In genomic region chr4:23888421-23889319, GRCh38 we compare ENCODE assay signal across 8 cellular contexts. TPM values are rescaled to one million over a fixed set of nuclear protein-coding genes. Genes with fewer than 3 reads are reported as not detected.
A peak's percentile ranks its signal among the peaks of the same experiment; 100 is the strongest.
DNase-seq lines count a peak whose midpoint lies in the region; ATAC-seq and TF ChIP-seq lines count a peak whose summit lies in the region.

No MANE protein-coding gene starts in this region.

- H3K4me3 ChIP-seq in SK-N-SH (ENCODE audit: low read depth in 2 of 2, low read length in 1 of 2) (peak overlapping the region; percentile 47 to 65), heart right ventricle (peak overlapping the region; percentile 31 to 63 (median 58))
- H3K4me3 ChIP-seq in CD8-positive, alpha-beta memory T cell (ENCODE audit: low read length) = no peak overlapping the region

- H3K9me3 Mint-ChIP-seq in progenitor cell of endocrine pancreas (ENCODE audit: low read depth) = no peaks in the 10 kb centered on the region
- H3K9me3 Mint-ChIP-seq in CD8-positive, alpha-beta memory T cell = peaks cover 0 to 2% (median 0%) of the 10 kb centered on the region in 5 donors
- no peaks in the 10 kb centered on the region for H3K9me3 Mint-ChIP-seq in activated CD4-positive, alpha-beta memory T cell treated with anti-CD3 and anti-CD28 coated beads for 36 hours

- peaks cover 0 to 34% of the 10 kb centered on the region in 2 experiments; a peak in 2 of 4 replicates for H3K4me1 ChIP-seq in SK-N-SH (ENCODE audit: control insufficient read depth in 1 of 2, insufficient read depth in 2 of 2, low read depth in 1 of 2, low read length in 1 of 2)
- H3K4me1 ChIP-seq in heart right ventricle = peaks cover 0 to 38% (median 11%) of the 10 kb centered on the region in 9 donors
- no peaks in the 10 kb centered on the region for H3K4me1 ChIP-seq in CD8-positive, alpha-beta memory T cell (ENCODE audit: insufficient read depth, low read length)

- H3K9me3 ChIP-seq in SK-N-SH = no peaks in the 10 kb centered on the region
- no peaks in the 10 kb centered on the region for H3K9me3 ChIP-seq in heart right ventricle
- no peaks in the 10 kb centered on the region for H3K9me3 ChIP-seq in CD8-positive, alpha-beta memory T cell (ENCODE audit: low read length)

- TF ChIP-seq EP300 in SK-N-SH (IDR thresholded peaks at IDR 0.05; ENCODE audit: borderline replicate concordance in 1 of 2, low read depth in 1 of 2, low read length in 1 of 2) = peak in 1 of 2 experiments; percentile 94; a peak in 2 of 4 replicates

- intact Hi-C loops in heart right ventricle (cut with DNase I) = loop anchor here in 5 of 10 donors (1.0 to 10.0 kb wide), 5 partner anchors 42 to 1561 kb away; no protein-coding TSS in a partner anchor
- intact Hi-C loops in activated CD4-positive, alpha-beta memory T cell treated with anti-CD3 and anti-CD28 coated beads for 36 hours (cut with micrococcal nuclease) = no loop called here

- no peaks in the 10 kb centered on the region for H4K20me1 ChIP-seq in SK-N-SH (ENCODE audit: insufficient read depth)

- H3K27me3 Mint-ChIP-seq in progenitor cell of endocrine pancreas = peaks cover 51% of the 10 kb centered on the region
- H3K27me3 Mint-ChIP-seq in CD8-positive, alpha-beta memory T cell = peaks cover 0 to 1% of the 10 kb centered on the region in 2 donors
- peaks cover 7% of the 10 kb centered on the region for H3K27me3 Mint-ChIP-seq in activated CD4-positive, alpha-beta memory T cell treated with anti-CD3 and anti-CD28 coated beads for 36 hours

- POLR2A ChIA-PET in SK-N-SH (lab: Yijun Ruan, JAX) = no interaction called here
- POLR2A ChIA-PET in CD8-positive, alpha-beta memory T cell (lab: Charles Lee) = no interaction called here
- POLR2A ChIA-PET in activated CD4-positive, alpha-beta memory T cell treated with anti-CD3 and anti-CD28 coated beads for 36 hours (lab: Charles Lee) = no interaction called here

- no peaks in the 10 kb centered on the region for H3K79me2 ChIP-seq in SK-N-SH (ENCODE audit: insufficient read depth)

- peak overlapping the region; percentile 85 for H3K4me2 ChIP-seq in SK-N-SH

- H3K27me3 ChIP-seq in SK-N-SH (ENCODE audit: insufficient read depth) = no peaks in the 10 kb centered on the region
- H3K27me3 ChIP-seq in heart right ventricle = no peaks in the 10 kb centered on the region
- no peaks in the 10 kb centered on the region for H3K27me3 ChIP-seq in CD8-positive, alpha-beta memory T cell (ENCODE audit: insufficient read depth, low read length, poor library complexity, severe bottlenecking)

- no peaks in the 10 kb centered on the region for H3K36me3 Mint-ChIP-seq in progenitor cell of endocrine pancreas (ENCODE audit: insufficient read depth)
- peaks cover 0 to 2% (median 0%) of the 10 kb centered on the region in 3 donors for H3K36me3 Mint-ChIP-seq in CD8-positive, alpha-beta memory T cell
- no peaks in the 10 kb centered on the region for H3K36me3 Mint-ChIP-seq in activated CD4-positive, alpha-beta memory T cell treated with anti-CD3 and anti-CD28 coated beads for 36 hours

- H3K27ac Mint-ChIP-seq in progenitor cell of endocrine pancreas = no peak overlapping the region
- peak overlapping the region in 1 of 8 donors; percentile 60 for H3K27ac Mint-ChIP-seq in CD8-positive, alpha-beta memory T cell
- H3K27ac Mint-ChIP-seq in activated CD4-positive, alpha-beta memory T cell treated with anti-CD3 and anti-CD28 coated beads for 36 hours = no peak overlapping the region

- H3K27ac ChIP-seq in SK-N-SH (ENCODE audit: low read depth in 2 of 2, low read length in 1 of 2) (peak overlapping the region in 1 of 2 experiments; percentile 79; a peak in 2 of 4 replicates), heart right ventricle (peak overlapping the region; percentile 61 to 90 (median 82))
- no peak overlapping the region for H3K27ac ChIP-seq in CD8-positive, alpha-beta memory T cell (ENCODE audit: low read depth, low read length)

- ATAC-seq in heart right ventricle (peak; percentile 41 to 82 (median 72)), HG03378 (IDR thresholded peaks at IDR 0.05; ENCODE audit: unreplicated experiment) (no peak)

- H3F3A ChIP-seq in SK-N-SH (replicated peaks; ENCODE audit: insufficient read depth) = no peaks in the 10 kb centered on the region

- WGBS in SK-N-SH (ENCODE audit: low lambda C conversion rate) = 2% methylated on average over 25 of the region's 25 CpGs
- 3 to 4% methylated on average over 25 of the region's 25 CpGs for WGBS in heart right ventricle, 2 donors

- DNase-seq in DMS53 treated with DMSO at 0.1 percent for 48 hours (lab: John Stamatoyannopoulos, UW; ENCODE audit: unreplicated experiment) (peak; percentile 40), SK-N-SH (peak; percentile 66), heart right ventricle (no peak), progenitor cell of endocrine pancreas (ENCODE audit: low spot score, unreplicated experiment) (no peak), NCI-H1930 (lab: John Stamatoyannopoulos, UW) (no peak)
- DNase-seq in CD8-positive, alpha-beta memory T cell = no peak
- no peak for DNase-seq in activated CD4-positive, alpha-beta memory T cell treated with anti-CD3 and anti-CD28 coated beads for 36 hours

- no peak for TF ChIP-seq CTCF in SK-N-SH (IDR thresholded peaks at IDR 0.05)
- TF ChIP-seq CTCF in heart right ventricle (IDR thresholded peaks at IDR 0.05) = no peak
- no peak for TF ChIP-seq CTCF in progenitor cell of endocrine pancreas (IDR thresholded peaks at IDR 0.05; ENCODE audit: unreplicated experiment)

- CTCF ChIA-PET in SK-N-SH (lab: Yijun Ruan, JAX) = interaction anchor here (1.0 to 1.4 kb wide), 3 partner anchors 9 to 42 kb away, joined by 3 to 4 read pairs (median 4); no protein-coding TSS in a partner anchor
- CTCF ChIA-PET in CD8-positive, alpha-beta memory T cell (lab: Charles Lee) = interaction anchor here (1.2 kb wide), 1 partner anchor 22 kb away, joined by 3 read pairs; no protein-coding TSS in a partner anchor
- CTCF ChIA-PET in activated CD4-positive, alpha-beta memory T cell treated with anti-CD3 and anti-CD28 coated beads for 36 hours (lab: Charles Lee) = no interaction called here

- peak overlapping the region; percentile 80 for H3K4me3 Mint-ChIP-seq in progenitor cell of endocrine pancreas (ENCODE audit: low read depth)
- no peak overlapping the region for H3K4me3 Mint-ChIP-seq in CD8-positive, alpha-beta memory T cell
- H3K4me3 Mint-ChIP-seq in activated CD4-positive, alpha-beta memory T cell treated with anti-CD3 and anti-CD28 coated beads for 36 hours = no peak overlapping the region

- 0 out of 2 replicates have a peak, but pooled peaks have one; percentile 9 for TF ChIP-seq RAD21 in SK-N-SH (IDR thresholded peaks at IDR 0.05; ENCODE audit: low read length)

- no peaks in the 10 kb centered on the region for H3K9me2 ChIP-seq in SK-N-SH

- H3K36me3 ChIP-seq in SK-N-SH (replicated peaks in 1 of 2; ENCODE audit: control insufficient read depth in 1 of 2, insufficient read depth in 2 of 2, low read length in 1 of 2) (no peaks in the 10 kb centered on the region), heart right ventricle (no peaks in the 10 kb centered on the region)
- no peaks in the 10 kb centered on the region for H3K36me3 ChIP-seq in CD8-positive, alpha-beta memory T cell (ENCODE audit: insufficient read depth, low read length)

- no peak overlapping the region for H3K9ac ChIP-seq in SK-N-SH

- H2AFZ ChIP-seq in SK-N-SH (ENCODE audit: low read depth) = peak overlapping the region; percentile 49; the same call in 1 of the 2 replicates

- H3K4me1 Mint-ChIP-seq in progenitor cell of endocrine pancreas (ENCODE audit: low read depth) = peaks cover 32% of the 10 kb centered on the region
- peaks cover 3 to 12% (median 7%) of the 10 kb centered on the region in 3 donors for H3K4me1 Mint-ChIP-seq in CD8-positive, alpha-beta memory T cell
- peaks cover 14% of the 10 kb centered on the region for H3K4me1 Mint-ChIP-seq in activated CD4-positive, alpha-beta memory T cell treated with anti-CD3 and anti-CD28 coated beads for 36 hours (ENCODE audit: low read depth)

TF ChIP-seq in SK-N-SH, 30 proteins besides CTCF, POLR2A, EP300 and RAD21 (continues in another document):
- TF ChIP-seq RXRA (IDR thresholded peaks at IDR 0.05; ENCODE audit: borderline replicate concordance, low read depth) (no peak), YY1 (IDR thresholded peaks at IDR 0.05; ENCODE audit: low read depth) (no peak), CHD2 (IDR thresholded peaks at IDR 0.05; ENCODE audit: low read length, partially characterized antibody) (peak; percentile 73), GABPA (IDR thresholded peaks at IDR 0.05; ENCODE audit: low read depth) (no peak), POLR2AphosphoS5 (IDR thresholded peaks at IDR 0.05; ENCODE audit: low read depth, low read length) (no peak), PBX3 (IDR thresholded peaks at IDR 0.05) (no peak), NFIC (IDR thresholded peaks at IDR 0.05; ENCODE audit: borderline replicate concordance) (no peak), EZH2phosphoT487 (IDR thresholded peaks at IDR 0.05; ENCODE audit: borderline replicate concordance, low read depth) (no peak), RFX5 (IDR thresholded peaks at IDR 0.05; ENCODE audit: low read length) (no peak), SMC3 (IDR thresholded peaks at IDR 0.05; ENCODE audit: low read depth, low read length) (no peak), SIN3A (IDR thresholded peaks at IDR 0.05; ENCODE audit: borderline replicate concordance, low read depth, low read length) (no peak), JUND (IDR thresholded peaks at IDR 0.05) (no peak), FOXM1 (IDR thresholded peaks at IDR 0.05; ENCODE audit: low read depth) (no peak), MAX (IDR thresholded peaks at IDR 0.05; ENCODE audit: low read depth) (no peak)

RNA-seq across cellular contexts. Expression of gene PPARGC1A, which starts 1.2 kb away (rescaled TPM):
- polyA plus RNA-seq in SK-N-SH (2012; rRNA removed) = 0.06 and 0.07 TPM in 2 replicates
- polyA plus RNA-seq in SK-N-SH (2012; cell fraction: cytosol; rRNA removed) = 0.03 and 0.07 TPM in 2 replicates
- polyA plus RNA-seq in SK-N-SH (2012; cell fraction: nucleus; rRNA removed) = 0.08 and 0.14 TPM in 2 replicates
- 100 to 1,000 TPM in 7 of 10 donors, 10 to 100 TPM in 3; 66.3 to 200 (median 106) TPM for total RNA-seq in heart right ventricle
- 10 to 100 TPM; 11.8 to 27.7 TPM for polyA plus RNA-seq in heart right ventricle
- total RNA-seq in progenitor cell of endocrine pancreas = 0.93 and 3.7 TPM in 2 replicates
- not detected for total RNA-seq in CD8-positive, alpha-beta memory T cell
- not detected for polyA plus RNA-seq in CD8-positive, alpha-beta memory T cell
- total RNA-seq in activated CD4-positive, alpha-beta memory T cell treated with anti-CD3 and anti-CD28 coated beads for 36 hours = not detected

Comparison
In these comparisons a context has a peak if more than half of its experiments do, and no peak if none do; other contexts are left out.
1. DNase-seq: peak in DMS53 treated with DMSO at 0.1 percent for 48 hours (single experiment) and SK-N-SH (single experiment); none in heart right ventricle (0 of 2), progenitor cell of endocrine pancreas (single experiment), CD8-positive, alpha-beta memory T cell (0 of 5), activated CD4-positive, alpha-beta memory T cell treated with anti-CD3 and anti-CD28 coated beads for 36 hours (single experiment) and NCI-H1930 (0 of 2).
2. RNA of gene PPARGC1A, which starts 1.2 kb away (total RNA-seq): 66.3 to 200 TPM in heart right ventricle; 0.93 to 3.7 TPM in progenitor cell of endocrine pancreas, not detected in CD8-positive, alpha-beta memory T cell and not detected in activated CD4-positive, alpha-beta memory T cell treated with anti-CD3 and anti-CD28 coated beads for 36 hours; every median in the first group is over 10 times any median in the second.